Comparison of ENCODE assay signal across 8 cellular contexts in the genomic region with DNA sequence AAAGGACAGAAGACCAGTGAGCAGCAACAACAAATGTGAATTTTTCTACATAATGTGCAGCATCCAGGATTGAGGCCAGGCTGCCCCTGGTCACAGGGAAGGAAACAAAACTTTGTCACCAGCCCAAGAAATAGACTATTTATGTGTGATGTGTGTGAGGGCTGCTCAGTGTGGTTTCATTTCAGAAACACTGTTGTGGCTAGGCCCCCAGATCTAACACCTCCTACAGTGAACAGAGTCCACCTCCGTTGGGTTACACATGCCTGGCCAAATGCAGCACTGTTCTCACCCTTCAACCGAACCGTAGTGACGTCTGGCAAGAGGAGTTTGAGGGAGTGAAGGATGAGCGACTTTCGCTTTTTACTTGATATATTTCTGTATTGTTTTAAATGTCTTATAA.
DNase-seq lines count a peak whose midpoint lies in the region; ATAC-seq and TF ChIP-seq lines count a peak whose summit lies in the region.

No MANE protein-coding gene starts in this region.

- no peak for TF ChIP-seq CTCF in nephron progenitor cell (IDR thresholded peaks at IDR 0.05)

- peak; percentile 41 for ATAC-seq in GM18861 (IDR thresholded peaks at IDR 0.05; ENCODE audit: unreplicated experiment)
- ATAC-seq in GM21528 (IDR thresholded peaks at IDR 0.05; ENCODE audit: low FRiP score, unreplicated experiment) = peak; percentile 73
- ATAC-seq in HG03460 (IDR thresholded peaks at IDR 0.05; ENCODE audit: unreplicated experiment) = peak; percentile 67
- ATAC-seq in natural killer cell treated with Interleukin-12 subunit alpha and Interleukin-12 subunit beta and Interleukin-15 and Interleukin-18, amount 100 ng/mL, for 72 hours = peak; percentile 88 to 91

- DNase-seq in natural killer cell treated with Interleukin-12 subunit alpha and Interleukin-12 subunit beta and Interleukin-15 and Interleukin-18, amount 100 ng/mL, for 72 hours (ENCODE audit: low spot score) = peak; percentile 88
- no peak for DNase-seq in DMS79 (lab: John Stamatoyannopoulos, UW)
- no peak for DNase-seq in GF-D8 (lab: John Stamatoyannopoulos, UW)
- DNase-seq in nephron progenitor cell = no peak
- no peak for DNase-seq in SW 1271 (lab: John Stamatoyannopoulos, UW)

- peak overlapping the region; percentile 95 for H3K4me3 Mint-ChIP-seq in natural killer cell treated with Interleukin-12 subunit alpha and Interleukin-12 subunit beta and Interleukin-15 and Interleukin-18, amount 100 ng/mL, for 72 hours
- H3K4me3 Mint-ChIP-seq in nephron progenitor cell = no peak overlapping the region

- peaks cover 0 to 3% of the 10 kb centered on the region in 2 donors for H3K27me3 Mint-ChIP-seq in natural killer cell treated with Interleukin-12 subunit alpha and Interleukin-12 subunit beta and Interleukin-15 and Interleukin-18, amount 100 ng/mL, for 72 hours
- no peaks in the 10 kb centered on the region for H3K27me3 Mint-ChIP-seq in nephron progenitor cell (ENCODE audit: low read depth, poor library complexity)

- peaks cover 3% of the 10 kb centered on the region for H3K9me3 Mint-ChIP-seq in natural killer cell treated with Interleukin-12 subunit alpha and Interleukin-12 subunit beta and Interleukin-15 and Interleukin-18, amount 100 ng/mL, for 72 hours
- H3K9me3 Mint-ChIP-seq in nephron progenitor cell = no peaks in the 10 kb centered on the region

- peak overlapping the region; percentile 83 to 96 for H3K27ac Mint-ChIP-seq in natural killer cell treated with Interleukin-12 subunit alpha and Interleukin-12 subunit beta and Interleukin-15 and Interleukin-18, amount 100 ng/mL, for 72 hours
- H3K27ac Mint-ChIP-seq in nephron progenitor cell = no peak overlapping the region

- H3K4me1 Mint-ChIP-seq in natural killer cell treated with Interleukin-12 subunit alpha and Interleukin-12 subunit beta and Interleukin-15 and Interleukin-18, amount 100 ng/mL, for 72 hours (ENCODE audit: low read depth in 2 of 2) = peaks cover 43 to 46% of the 10 kb centered on the region in 2 donors
- peaks cover under 1% of the 10 kb centered on the region for H3K4me1 Mint-ChIP-seq in nephron progenitor cell

- H3K36me3 Mint-ChIP-seq in natural killer cell treated with Interleukin-12 subunit alpha and Interleukin-12 subunit beta and Interleukin-15 and Interleukin-18, amount 100 ng/mL, for 72 hours = no peaks in the 10 kb centered on the region
- peaks cover 7% of the 10 kb centered on the region for H3K36me3 Mint-ChIP-seq in nephron progenitor cell (ENCODE audit: low read depth)
